In the genomic region with DNA sequence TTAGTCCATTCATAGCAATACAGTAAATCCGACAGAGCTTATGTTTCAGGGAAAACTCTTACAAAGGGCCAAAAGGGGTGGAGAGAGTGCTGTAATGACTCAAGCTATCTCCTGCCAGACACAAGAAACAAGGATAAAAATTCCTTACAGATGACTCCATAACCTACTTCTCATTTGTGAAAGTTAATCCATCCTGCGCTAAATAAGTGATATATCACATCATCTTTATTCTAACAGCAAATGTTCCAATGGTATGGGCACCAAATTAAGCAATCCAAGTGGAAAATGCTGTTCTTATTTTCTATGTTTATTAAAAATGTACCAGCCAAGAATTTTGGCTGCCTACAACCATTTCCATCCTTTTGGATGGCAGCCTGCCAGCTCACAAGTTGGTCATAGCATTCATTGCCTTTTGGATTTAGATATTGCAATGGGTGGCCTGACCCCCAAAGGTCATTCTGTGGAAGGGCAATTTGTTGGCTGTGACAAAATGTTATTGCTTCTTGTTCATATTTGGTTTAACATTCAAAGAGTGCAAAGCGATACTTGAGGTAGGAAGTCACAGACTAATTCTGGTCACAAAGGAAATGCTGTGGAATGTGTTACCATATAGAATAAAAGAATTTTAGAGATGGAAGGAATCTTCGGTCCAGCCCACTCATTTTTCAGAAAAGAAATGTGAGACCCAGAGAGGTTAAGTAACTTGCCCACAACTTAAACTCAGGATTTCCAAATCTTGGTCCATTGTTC, we compare ENCODE assay signal across 8 cellular contexts. TPM values are rescaled to one million over a fixed set of nuclear protein-coding genes. Genes with fewer than 3 reads are reported as not detected.
A peak's percentile ranks its signal among the peaks of the same experiment; 100 is the strongest.
DNase-seq lines count a peak whose midpoint lies in the region; ATAC-seq lines count a peak whose summit lies in the region.

No MANE protein-coding gene starts in this region.

- peaks cover 9 to 19% (median 16%) of the 10 kb centered on the region in 7 donors for H3K4me1 Mint-ChIP-seq in naive thymus-derived CD4-positive, alpha-beta T cell

- CTCF ChIA-PET in naive thymus-derived CD4-positive, alpha-beta T cell (lab: Charles Lee) = interaction anchor here (0.7 kb wide), 1 partner anchor 9 kb away, joined by 3 read pairs; no protein-coding TSS in a partner anchor

- peaks cover 14% of the 10 kb centered on the region for H3K36me3 ChIP-seq in SJSA1
- no peaks in the 10 kb centered on the region for H3K36me3 ChIP-seq in naive thymus-derived CD4-positive, alpha-beta T cell (ENCODE audit: control insufficient read depth in 2 of 3, insufficient read depth in 3 of 3, low read length in 3 of 3)

- DNase-seq in activated CD4-positive, alpha-beta T cell treated with anti-CD3 and anti-CD28 coated beads for 48 hours = peak; percentile 25
- no peak for DNase-seq in activated CD4-positive, alpha-beta T cell treated with anti-CD3 and anti-CD28 coated beads for 1 hour
- peak; percentile 87 to 95 for DNase-seq in SJSA1 (ENCODE audit: low read depth in 1 of 2, low spot score in 2 of 2)
- DNase-seq in fibroblast of the conjunctiva (ENCODE audit: low read depth) = peak; percentile 98
- peak; percentile 68 for DNase-seq in putamen (ENCODE audit: low spot score)
- no peak for DNase-seq in SKM-1 (lab: John Stamatoyannopoulos, UW; ENCODE audit: unreplicated experiment)
- DNase-seq in naive thymus-derived CD4-positive, alpha-beta T cell = no peak

- H3K4me3 ChIP-seq in SJSA1 = no peak overlapping the region
- H3K4me3 ChIP-seq in naive thymus-derived CD4-positive, alpha-beta T cell (ENCODE audit: low read length) = no peak overlapping the region

- intact Hi-C loops in naive thymus-derived CD4-positive, alpha-beta T cell (cut with micrococcal nuclease) = loop anchor here in 1 of 2 donors (10.0 kb wide), 2 partner anchors 181 to 319 kb away; no protein-coding TSS in a partner anchor

- peaks cover 57% of the 10 kb centered on the region for H3K4me1 ChIP-seq in SJSA1 (replicated peaks)
- peaks cover 5 to 12% of the 10 kb centered on the region in 2 donors for H3K4me1 ChIP-seq in naive thymus-derived CD4-positive, alpha-beta T cell (ENCODE audit: control insufficient read depth in 2 of 2, insufficient read depth in 2 of 2, low read length in 2 of 2)

- H3K9me3 ChIP-seq in SJSA1 (replicated peaks) = no peaks in the 10 kb centered on the region
- no peaks in the 10 kb centered on the region for H3K9me3 ChIP-seq in naive thymus-derived CD4-positive, alpha-beta T cell (ENCODE audit: control insufficient read depth in 2 of 3, low read length in 3 of 3)

- no peak overlapping the region for H3K27ac Mint-ChIP-seq in naive thymus-derived CD4-positive, alpha-beta T cell

- H3K27me3 Mint-ChIP-seq in naive thymus-derived CD4-positive, alpha-beta T cell = peaks cover 10 to 47% (median 18%) of the 10 kb centered on the region in 5 donors

- ATAC-seq in GM19023 (IDR thresholded peaks at IDR 0.05; ENCODE audit: unreplicated experiment) = no peak
- ATAC-seq in naive thymus-derived CD4-positive, alpha-beta T cell = no peak

- H3K36me3 Mint-ChIP-seq in naive thymus-derived CD4-positive, alpha-beta T cell = peaks cover 0 to 4% (median 0%) of the 10 kb centered on the region in 5 donors

- H3K4me3 Mint-ChIP-seq in naive thymus-derived CD4-positive, alpha-beta T cell = peak overlapping the region in 2 of 10 donors; percentile 22 to 57

- H3K27me3 ChIP-seq in SJSA1 (replicated peaks) = no peaks in the 10 kb centered on the region
- H3K27me3 ChIP-seq in naive thymus-derived CD4-positive, alpha-beta T cell (ENCODE audit: control insufficient read depth in 2 of 2, insufficient read depth in 2 of 2, low read length in 2 of 2) = peaks cover 0 to 5% of the 10 kb centered on the region in 2 donors

- no peaks in the 10 kb centered on the region for H3K9me3 Mint-ChIP-seq in naive thymus-derived CD4-positive, alpha-beta T cell

- H3K27ac ChIP-seq in SJSA1 = peak overlapping the region; percentile 98
- no peak overlapping the region for H3K27ac ChIP-seq in naive thymus-derived CD4-positive, alpha-beta T cell (ENCODE audit: low read depth, low read length)

- POLR2A ChIA-PET in naive thymus-derived CD4-positive, alpha-beta T cell (lab: Charles Lee) = interaction anchor here (0.6 kb wide), 1 partner anchor 268 kb away, joined by 3 read pairs; no protein-coding TSS in a partner anchor

RNA-seq across cellular contexts. Expression of gene ENAH, which starts 2.8 kb away (rescaled TPM):
- 158 and 216 TPM in 2 replicates for total RNA-seq in SJSA1 (2014; rRNA removed; shearing (Covaris generic))
- under 1 TPM in 3 of 5 experiments, not detected in 2; 0.08 to 0.42 (median 0.16) TPM for total RNA-seq in naive thymus-derived CD4-positive, alpha-beta T cell
- not detected for polyA plus RNA-seq in naive thymus-derived CD4-positive, alpha-beta T cell

Comparison
In these comparisons a context has a peak if more than half of its experiments do, and no peak if none do; other contexts are left out.
1. DNase-seq: peak in activated CD4-positive, alpha-beta T cell treated with anti-CD3 and anti-CD28 coated beads for 48 hours (single experiment), SJSA1 (2 of 2), fibroblast of the conjunctiva (single experiment) and putamen (single experiment); none in activated CD4-positive, alpha-beta T cell treated with anti-CD3 and anti-CD28 coated beads for 1 hour (single experiment), SKM-1 (single experiment) and naive thymus-derived CD4-positive, alpha-beta T cell (0 of 9).
2. RNA of gene ENAH, which starts 2.8 kb away (total RNA-seq): 158 to 216 TPM in SJSA1; 0.08 to 0.42 TPM in naive thymus-derived CD4-positive, alpha-beta T cell; every median in the first group is over 100 times any median in the second.